15 cellular contexts compared by ENCODE assay signal in the genomic region with DNA sequence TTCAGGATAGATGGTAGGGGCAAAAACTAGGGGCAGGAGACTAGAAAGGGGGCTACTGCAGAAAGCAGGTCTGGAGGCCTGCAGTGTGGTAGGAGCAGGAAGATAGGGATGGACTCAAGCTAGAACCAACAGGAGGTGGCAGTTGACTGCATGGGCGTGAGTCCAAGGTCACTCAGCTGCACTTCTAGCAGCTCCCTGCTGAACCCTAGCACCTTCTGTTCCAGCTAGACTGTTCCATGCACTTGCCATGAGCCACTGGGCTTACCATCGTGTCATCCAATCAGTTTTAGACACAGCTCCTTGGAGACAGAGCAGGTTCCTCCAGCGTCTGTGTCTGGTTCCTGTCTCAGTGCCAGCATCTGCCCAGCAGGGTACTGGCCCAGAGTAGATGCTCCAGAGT.
"Had no signal": no experiment of that assay in that cellular context is flagged by ENCODE, and none has a peak within 500 bp of the region (broad histone marks: within the 10 kb centered on the region; RNA-seq: fewer than 3 reads in every experiment).

No MANE protein-coding gene starts in this region.

- H3K4me3 ChIP-seq: body of pancreas, dorsolateral prefrontal cortex, upper lobe of right lung had no signal

- H3K36me3 ChIP-seq: upper lobe of right lung had no signal

- H3K9me3 ChIP-seq: body of pancreas, upper lobe of right lung had no signal

- DNase-seq: activated B cell treated with CpG ODN at 0.5 μM for 24 hours; activated CD4-positive, alpha-beta memory T cell treated with anti-CD3 and anti-CD28 coated beads, Interleukin-2, amount 10 ng/mL, durations not matched to agents 7 days and 5 days; activated CD4-positive, alpha-beta T cell treated with anti-CD3 and anti-CD28 coated beads for 48 hours; activated naive CD4-positive, alpha-beta T cell; activated naive CD8-positive, alpha-beta T cell treated with anti-CD3 and anti-CD28 coated beads for 36 hours; activated T-cell treated with anti-CD3 and anti-CD28 coated beads, Interleukin-2, amount 50 U/mL, for 1 hour; caudate nucleus; dorsolateral prefrontal cortex; foreskin fibroblast; mesenchymal stem cell; stimulated activated CD4-positive, alpha-beta T cell treated with anti-CD3 and anti-CD28 coated beads, Interleukin-12 subunit alpha, Interleukin-12 subunit beta, amount 100 ng/mL, for 4 hours; stimulated activated CD4-positive, alpha-beta T cell treated with anti-CD3 and anti-CD28 coated beads, Interleukin-2, amount 100 ng/mL, for 24 hours; stimulated activated naive CD8-positive, alpha-beta T cell treated with anti-CD3 and anti-CD28 coated beads, Interleukin-15, amount 100 ng/mL, for 72 hours; upper lobe of right lung had no signal

- H3K4me1 ChIP-seq: upper lobe of right lung had no signal

- H3K27me3 ChIP-seq: body of pancreas, dorsolateral prefrontal cortex, upper lobe of right lung had no signal

- H3K27ac ChIP-seq: dorsolateral prefrontal cortex, upper lobe of right lung had no signal
